In the genomic region with DNA sequence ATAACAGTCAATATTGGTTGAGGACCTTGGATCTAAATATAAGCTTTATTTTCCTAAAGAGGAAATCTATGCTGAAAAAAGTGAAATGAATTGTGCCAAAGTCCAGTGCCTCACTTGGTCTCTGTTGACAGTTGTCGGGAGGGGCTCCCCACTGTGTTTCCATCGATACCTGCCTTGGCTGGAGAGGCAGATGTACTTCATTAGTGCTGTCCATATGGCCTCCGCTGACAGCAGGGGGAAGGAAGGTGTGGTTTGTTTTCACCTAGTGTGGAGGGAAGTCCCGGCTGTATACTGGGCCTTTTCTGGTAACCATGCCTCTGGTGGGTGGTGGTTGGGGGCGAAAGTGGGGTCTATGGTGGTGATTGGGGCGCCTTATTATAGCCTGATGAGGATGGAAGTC, we compare ENCODE assay signal across 20 cellular contexts. TPM values are rescaled to one million over a fixed set of nuclear protein-coding genes. Genes with fewer than 3 reads are reported as not detected.
DNase-seq lines count a peak whose midpoint lies in the region; ATAC-seq and TF ChIP-seq lines count a peak whose summit lies in the region.
"Had no signal": no experiment of that assay in that cellular context is flagged by ENCODE, and none has a peak within 500 bp of the region (broad histone marks: within the 10 kb centered on the region; RNA-seq: fewer than 3 reads in every experiment).

No MANE protein-coding gene starts in this region.

- H3K4me3 Mint-ChIP-seq in immature natural killer cell, result peak overlapping the region in 2 of 5 donors; percentile 17 to 33
- peak overlapping the region; percentile 60 for H3K4me3 Mint-ChIP-seq in type B pancreatic cell
- no peak overlapping the region for H3K4me3 Mint-ChIP-seq in activated T-cell treated with anti-CD3 and anti-CD28 coated beads, Interleukin-2, amount 50 U/mL, for 4 hours

- H3K4me1 Mint-ChIP-seq in immature natural killer cell (peaks cover 22 to 45% of the 10 kb centered on the region in 2 donors), type B pancreatic cell (ENCODE audit: unreplicated experiment) (peaks cover 5% of the 10 kb centered on the region)
- H3K4me1 Mint-ChIP-seq in activated T-cell treated with anti-CD3 and anti-CD28 coated beads, Interleukin-2, amount 50 U/mL, for 4 hours (ENCODE audit: low read depth), result peaks cover 29% of the 10 kb centered on the region

- H3K4ac ChIP-seq in mesenchymal stem cell (ENCODE audit: low read depth in 1 of 2, low read length in 2 of 2), result no peak overlapping the region

- H3K18ac ChIP-seq in mesenchymal stem cell (ENCODE audit: low read depth in 1 of 2, low read length in 2 of 2), result no peak overlapping the region

- H4K8ac ChIP-seq in mesenchymal stem cell (ENCODE audit: low read length), result no peak overlapping the region

- DNase-seq in NCI-H82 (lab: John Stamatoyannopoulos, UW) (peak; percentile 57), NCI-H82 treated with DMSO at 0.1 percent for 48 hours (lab: John Stamatoyannopoulos, UW; ENCODE audit: unreplicated experiment) (no peak), NCI-H748 (lab: John Stamatoyannopoulos, UW; ENCODE audit: unreplicated experiment) (peak; percentile 88), immature natural killer cell (peak in 1 of 3 donors; percentile 2), type B pancreatic cell (ENCODE audit: extremely low spot score, unreplicated experiment) (no peak), COLO829 (ENCODE audit: low spot score) (no peak), mesenchymal stem cell (no peak)
- DNase-seq in activated T-cell treated with anti-CD3 and anti-CD28 coated beads, Interleukin-2, amount 50 U/mL, for 4 hours, result no peak
- DNase-seq: activated CD4-positive, alpha-beta T cell treated with anti-CD3 and anti-CD28 coated beads for 48 hours; activated effector memory CD4-positive, alpha-beta T cell treated with anti-CD3 and anti-CD28 coated beads, Interleukin-2, amount 50 U/mL, for 16 hours; dermis blood vessel endothelial cell; DMS153; left cardiac atrium; midbrain; NCI-H1048; stimulated activated CD4-positive, alpha-beta T cell treated with anti-CD3 and anti-CD28 coated beads, Interleukin-4, amount 100 ng/mL, for 1 hour; uterus had no signal

- H3K36me3 Mint-ChIP-seq in immature natural killer cell, result peaks cover 0 to 7% (median 0%) of the 10 kb centered on the region in 3 donors
- H3K36me3 Mint-ChIP-seq in type B pancreatic cell, result no peaks in the 10 kb centered on the region
- H3K36me3 Mint-ChIP-seq in activated T-cell treated with anti-CD3 and anti-CD28 coated beads, Interleukin-2, amount 50 U/mL, for 4 hours (ENCODE audit: insufficient read depth), result peaks cover 8% of the 10 kb centered on the region

- no peak overlapping the region for H3K9ac ChIP-seq in mesenchymal stem cell (ENCODE audit: low read length)
- H3K9ac ChIP-seq: BLaER1 had no signal

- H3K4me2 ChIP-seq in mesenchymal stem cell (ENCODE audit: low read length, poor library complexity, severe bottlenecking), result no peak overlapping the region
- H3K4me2 ChIP-seq: BLaER1, smooth muscle cell had no signal

- no peak overlapping the region for H2BK5ac ChIP-seq in mesenchymal stem cell (ENCODE audit: low read depth, low read length, poor library complexity, severe bottlenecking)

- H3K36me3 ChIP-seq in mesenchymal stem cell (ENCODE audit: control insufficient read depth in 1 of 2, insufficient read depth in 2 of 2, low read depth in 1 of 2, low read length in 2 of 2), result peaks cover 0 to 5% of the 10 kb centered on the region in 2 experiments
- H3K36me3 ChIP-seq: breast epithelium, uterus had no signal

- H3K23ac ChIP-seq in mesenchymal stem cell (ENCODE audit: low read length in 2 of 2), result no peak overlapping the region

- no peaks in the 10 kb centered on the region for H3K27me3 ChIP-seq in mesenchymal stem cell (ENCODE audit: control insufficient read depth in 1 of 2, insufficient read depth in 1 of 2, low read length in 2 of 2)
- H3K27me3 ChIP-seq: BLaER1, breast epithelium, uterus had no signal

- TF ChIP-seq CTCF in type B pancreatic cell (conservative IDR thresholded peaks at IDR 0.05), result no peak

- 86% methylated on average over 6 of the region's 6 CpGs for WGBS in mesenchymal stem cell

- no peak overlapping the region for H3K27ac ChIP-seq in mesenchymal stem cell (ENCODE audit: low read length, poor library complexity, severe bottlenecking)
- H3K27ac ChIP-seq: BLaER1, breast epithelium, uterus had no signal

- H2BK15ac ChIP-seq in mesenchymal stem cell (ENCODE audit: low read depth, poor library complexity, severe bottlenecking), result no peak overlapping the region

- H3K4me3 ChIP-seq in mesenchymal stem cell (ENCODE audit: insufficient read depth in 1 of 2, low read depth in 1 of 2, low read length in 2 of 2), result no peak overlapping the region
- H3K4me3 ChIP-seq: BLaER1, breast epithelium, smooth muscle cell, uterus had no signal

- H3K27ac Mint-ChIP-seq in immature natural killer cell (peak overlapping the region in 4 of 6 donors; percentile 32 to 78 (median 64)), type B pancreatic cell (peak overlapping the region; percentile 89)

- no peak overlapping the region for H2AK5ac ChIP-seq in mesenchymal stem cell (ENCODE audit: low read length, severe bottlenecking)

- H2BK12ac ChIP-seq in mesenchymal stem cell (ENCODE audit: low read length in 2 of 2), result peak overlapping the region in 1 of 2 experiments; percentile 10

- H3K9me3 Mint-ChIP-seq in immature natural killer cell (no peaks in the 10 kb centered on the region), type B pancreatic cell (no peaks in the 10 kb centered on the region)
- H3K9me3 Mint-ChIP-seq in activated T-cell treated with anti-CD3 and anti-CD28 coated beads, Interleukin-2, amount 50 U/mL, for 4 hours, result no peaks in the 10 kb centered on the region

- no peak overlapping the region for H3K14ac ChIP-seq in mesenchymal stem cell (ENCODE audit: low read length in 2 of 2)

- no peaks in the 10 kb centered on the region for H3K9me3 ChIP-seq in mesenchymal stem cell (ENCODE audit: control insufficient read depth, low read length)
- H3K9me3 ChIP-seq: BLaER1, breast epithelium, uterus had no signal

- no peaks in the 10 kb centered on the region for H3K4me1 ChIP-seq in mesenchymal stem cell (ENCODE audit: control insufficient read depth, insufficient read depth, low read depth, low read length)
- H3K4me1 ChIP-seq: BLaER1, breast epithelium, uterus had no signal

- H2BK120ac ChIP-seq in mesenchymal stem cell (ENCODE audit: low read depth, low read length), result no peak overlapping the region

- H3K27me3 Mint-ChIP-seq in immature natural killer cell (ENCODE audit: low read depth in 3 of 3), result no peaks in the 10 kb centered on the region
- no peaks in the 10 kb centered on the region for H3K27me3 Mint-ChIP-seq in type B pancreatic cell
- no peaks in the 10 kb centered on the region for H3K27me3 Mint-ChIP-seq in activated T-cell treated with anti-CD3 and anti-CD28 coated beads, Interleukin-2, amount 50 U/mL, for 4 hours (ENCODE audit: low read depth)

- H4K91ac ChIP-seq in mesenchymal stem cell (ENCODE audit: low read length), result no peak overlapping the region

- no peak for ATAC-seq in activated T-cell treated with anti-CD3 and anti-CD28 coated beads, Interleukin-2, amount 50 U/mL, for 4 hours
- ATAC-seq: left cardiac atrium had no signal

- peaks cover 9% of the 10 kb centered on the region for H3K79me1 ChIP-seq in mesenchymal stem cell (replicated peaks; ENCODE audit: low read length, poor library complexity, severe bottlenecking)

- no peak overlapping the region for H2AFZ ChIP-seq in mesenchymal stem cell (ENCODE audit: low read depth, low read length)

RNA-seq across cellular contexts. Expression of gene CD2AP, which starts 42.7 kb away (rescaled TPM):
- polyA plus RNA-seq in immature natural killer cell, result 10 to 100 TPM in 1 of 3 donors, 1 to 10 TPM in 2; 2.4 to 10.7 (median 5.9) TPM
- 29.5 and 49.1 TPM in 2 replicates for total RNA-seq in type B pancreatic cell (ENCODE audit: low replicate concordance)
- total RNA-seq in activated T-cell treated with anti-CD3 and anti-CD28 coated beads, Interleukin-2, amount 50 U/mL, for 4 hours, result 10 to 100 TPM; 25.9 to 31.3 (median 28.8) TPM
- 26.3 TPM for polyA plus RNA-seq in mesenchymal stem cell (2013, experiment 1 of 2)
- polyA plus RNA-seq in mesenchymal stem cell (2013, experiment 2 of 2), result 27.6 TPM

Comparison
In these comparisons a context has a peak if more than half of its experiments do, and no peak if none do; other contexts are left out.
1. DNase-seq: peak in NCI-H82 (single experiment) and NCI-H748 (single experiment); none in NCI-H82 treated with DMSO at 0.1 percent for 48 hours (single experiment), type B pancreatic cell (single experiment), activated T-cell treated with anti-CD3 and anti-CD28 coated beads, Interleukin-2, amount 50 U/mL, for 4 hours (single experiment), COLO829 (single experiment) and mesenchymal stem cell (single experiment).